8 cellular contexts compared by ENCODE assay signal in the genomic region with DNA sequence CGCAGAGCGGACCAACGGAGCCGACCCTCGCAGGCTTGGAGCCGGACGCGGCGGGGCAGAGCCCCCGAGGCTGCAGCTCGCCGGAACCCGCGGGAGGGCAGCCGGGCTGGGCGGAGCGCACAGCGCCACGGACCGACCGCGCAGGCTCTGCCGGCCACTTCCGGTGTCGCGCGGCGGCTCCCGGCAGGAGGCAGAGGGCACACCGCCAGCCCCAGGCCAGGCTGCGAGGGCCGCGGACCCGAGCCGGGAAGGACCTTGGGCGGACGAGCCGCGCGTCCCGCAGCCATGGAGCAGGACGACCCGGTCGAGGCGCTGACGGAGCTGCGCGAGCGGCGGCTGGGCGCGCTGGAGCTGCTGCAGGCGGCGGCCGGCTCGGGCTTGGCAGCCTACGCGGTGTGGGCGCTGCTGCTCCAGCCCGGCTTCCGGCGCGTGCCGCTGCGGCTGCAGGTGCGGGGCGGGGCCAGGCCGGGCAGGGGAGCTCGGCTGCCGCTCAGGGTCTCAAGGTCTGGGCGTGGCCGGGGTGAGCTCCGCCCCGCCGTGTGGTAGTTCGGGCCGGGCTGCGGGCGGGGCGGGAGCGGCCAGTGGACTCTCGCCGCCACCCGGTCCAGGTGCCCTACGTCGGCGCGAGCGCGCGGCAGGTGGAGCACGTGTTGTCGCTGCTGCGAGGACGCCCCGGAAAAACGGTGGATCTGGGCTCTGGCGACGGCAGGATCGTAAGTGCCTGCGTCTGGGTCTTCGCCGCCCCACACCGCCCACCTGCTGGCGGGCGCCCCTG. TPM values are rescaled to one million over a fixed set of nuclear protein-coding genes. Genes with fewer than 3 reads are reported as not detected.
A peak's percentile ranks its signal among the peaks of the same experiment; 100 is the strongest.
DNase-seq lines count a peak whose midpoint lies in the region; ATAC-seq lines count a peak whose summit lies in the region.

ANTKMT (plus strand) TSS at position 157 of the 775 bp plus-strand sequence; CDS start at position 286, 129 bp downstream.

- peak within 1 kb of the TSS; percentile 71 for H3K4me3 Mint-ChIP-seq in activated T-helper 2 cell treated with anti-CD3 and anti-CD28 coated beads, Interferon-gamma antibody, Interleukin-2, Interleukin-4, amounts not matched to agents 10 μg/mL and 5 μg/mL and 100 μg/mL, durations not matched to agents 14 hours and 24 hours and 36 hours (ENCODE audit: low read depth)
- H3K4me3 Mint-ChIP-seq in naive thymus-derived CD8-positive, alpha-beta T cell, result peak within 1 kb of the TSS; percentile 79 to 95 (median 87)

- DNase-seq in DMS53 (lab: John Stamatoyannopoulos, UW) (peak; percentile 93), RPMI7951 (ENCODE audit: low read depth) (peak; percentile 67), fibroblast of peridontal ligament (ENCODE audit: extremely low read depth) (peak; percentile 49)
- peak; percentile 72 for DNase-seq in activated T-helper 2 cell treated with anti-CD3 and anti-CD28 coated beads, Interferon-gamma antibody, Interleukin-2, Interleukin-4, amounts not matched to agents 10 μg/mL and 5 μg/mL and 100 μg/mL, durations not matched to agents 14 hours and 24 hours and 36 hours (ENCODE audit: low spot score)
- DNase-seq in naive thymus-derived CD8-positive, alpha-beta T cell, result peak; percentile 66 to 83 (median 78)

- peak within 1 kb of the TSS; percentile 19 for H3K27ac Mint-ChIP-seq in activated T-helper 2 cell treated with anti-CD3 and anti-CD28 coated beads, Interferon-gamma antibody, Interleukin-2, Interleukin-4, amounts not matched to agents 10 μg/mL and 5 μg/mL and 100 μg/mL, durations not matched to agents 14 hours and 24 hours and 36 hours
- H3K27ac Mint-ChIP-seq in naive thymus-derived CD8-positive, alpha-beta T cell, result peak within 1 kb of the TSS; percentile 69 to 96 (median 91)

- intact Hi-C loops in activated T-helper 2 cell treated with anti-CD3 and anti-CD28 coated beads, Interferon-gamma antibody, Interleukin-2, Interleukin-4, amounts not matched to agents 10 μg/mL and 5 μg/mL and 100 μg/mL, durations not matched to agents 14 hours and 24 hours and 36 hours (cut with micrococcal nuclease), result loop anchor here (1.0 kb wide), 1 partner anchor 20 kb away; no protein-coding TSS in a partner anchor

- peaks cover 14% of the 10 kb centered on the region; the same call in 1 of the 2 replicates for H3K4me1 ChIP-seq in HUES64 (ENCODE audit: insufficient read depth, low read length)
- H3K4me1 ChIP-seq in subcutaneous abdominal adipose tissue (ENCODE audit: control insufficient read depth in 5 of 5, insufficient read depth in 5 of 5, low read length in 5 of 5), result peaks cover 0 to 33% (median 26%) of the 10 kb centered on the region in 5 donors

- H3K9ac ChIP-seq in HUES64 (ENCODE audit: low read depth, low read length) (peak within 1 kb of the TSS; percentile 94), subcutaneous abdominal adipose tissue (ENCODE audit: low read length in 5 of 5) (peak within 1 kb of the TSS in 4 of 5 donors; percentile 54 to 87 (median 68))

- peaks cover 3% of the 10 kb centered on the region for H3K27me3 Mint-ChIP-seq in activated T-helper 2 cell treated with anti-CD3 and anti-CD28 coated beads, Interferon-gamma antibody, Interleukin-2, Interleukin-4, amounts not matched to agents 10 μg/mL and 5 μg/mL and 100 μg/mL, durations not matched to agents 14 hours and 24 hours and 36 hours (ENCODE audit: low read depth)
- H3K27me3 Mint-ChIP-seq in naive thymus-derived CD8-positive, alpha-beta T cell, result no peaks in the 10 kb centered on the region

- H3K4me3 ChIP-seq in HUES64 (ENCODE audit: low read length), result peak within 1 kb of the TSS; percentile 93
- peak within 1 kb of the TSS; percentile 50 to 85 (median 72) for H3K4me3 ChIP-seq in subcutaneous abdominal adipose tissue (ENCODE audit: low read depth in 1 of 5, low read length in 5 of 5)

- peak; percentile 63 for ATAC-seq in GM21515 (IDR thresholded peaks at IDR 0.05; ENCODE audit: unreplicated experiment)
- peak; percentile 71 for ATAC-seq in naive thymus-derived CD8-positive, alpha-beta T cell

- H3K9me3 ChIP-seq in HUES64 (ENCODE audit: insufficient read depth, low read depth, low read length) (no peaks in the 10 kb centered on the region), subcutaneous abdominal adipose tissue (ENCODE audit: control insufficient read depth in 5 of 5, low read length in 5 of 5) (no peaks in the 10 kb centered on the region)

- H3K27me3 ChIP-seq in HUES64 (ENCODE audit: insufficient read depth, low read length), result peaks cover 23% of the 10 kb centered on the region
- peaks cover 13 to 24% (median 19%) of the 10 kb centered on the region in 5 donors for H3K27me3 ChIP-seq in subcutaneous abdominal adipose tissue (ENCODE audit: control insufficient read depth in 5 of 5, insufficient read depth in 4 of 5, low read length in 5 of 5)

- no peaks in the 10 kb centered on the region for H3K36me3 Mint-ChIP-seq in activated T-helper 2 cell treated with anti-CD3 and anti-CD28 coated beads, Interferon-gamma antibody, Interleukin-2, Interleukin-4, amounts not matched to agents 10 μg/mL and 5 μg/mL and 100 μg/mL, durations not matched to agents 14 hours and 24 hours and 36 hours (ENCODE audit: low read depth)
- H3K36me3 Mint-ChIP-seq in naive thymus-derived CD8-positive, alpha-beta T cell, result no peaks in the 10 kb centered on the region

- peaks cover 10% of the 10 kb centered on the region for H3K4me1 Mint-ChIP-seq in activated T-helper 2 cell treated with anti-CD3 and anti-CD28 coated beads, Interferon-gamma antibody, Interleukin-2, Interleukin-4, amounts not matched to agents 10 μg/mL and 5 μg/mL and 100 μg/mL, durations not matched to agents 14 hours and 24 hours and 36 hours (ENCODE audit: low read depth)
- peaks cover 25 to 51% (median 38%) of the 10 kb centered on the region in 4 donors for H3K4me1 Mint-ChIP-seq in naive thymus-derived CD8-positive, alpha-beta T cell

- H3K36me3 ChIP-seq in HUES64 (ENCODE audit: insufficient read depth, low read length) (peaks cover 5% of the 10 kb centered on the region; the same call in 1 of the 2 replicates), subcutaneous abdominal adipose tissue (ENCODE audit: control insufficient read depth in 5 of 5, insufficient read depth in 5 of 5, low read length in 5 of 5) (no peaks in the 10 kb centered on the region)

- H3K9me3 Mint-ChIP-seq in activated T-helper 2 cell treated with anti-CD3 and anti-CD28 coated beads, Interferon-gamma antibody, Interleukin-2, Interleukin-4, amounts not matched to agents 10 μg/mL and 5 μg/mL and 100 μg/mL, durations not matched to agents 14 hours and 24 hours and 36 hours, result no peaks in the 10 kb centered on the region
- H3K9me3 Mint-ChIP-seq in naive thymus-derived CD8-positive, alpha-beta T cell, result no peaks in the 10 kb centered on the region

- POLR2A ChIA-PET in naive thymus-derived CD8-positive, alpha-beta T cell (lab: Charles Lee), result interaction anchor here (0.8 to 21.0 kb wide), 14 partner anchors 9 to 321 kb away, joined by 3 to 411 read pairs (median 4); partner anchors contain the start of genes CCDC78, CHTF18, CIAO3 and HAGHL

- WGBS in HUES64, result 9% methylated on average over 106 of the region's 106 CpGs

- peak within 1 kb of the TSS; percentile 94 for H3K27ac ChIP-seq in HUES64 (ENCODE audit: low read depth, low read length)
- no peak within 1 kb of the TSS for H3K27ac ChIP-seq in subcutaneous abdominal adipose tissue (ENCODE audit: low read depth, low read length)

RNA-seq across cellular contexts. Expression of gene ANTKMT, which starts in this region (rescaled TPM):
- 20.7 TPM for polyA plus RNA-seq in HUES64 (2013, experiment 1 of 2)
- 13.6 TPM for polyA plus RNA-seq in HUES64 (2013, experiment 2 of 2)
- 18.0 and 26.3 TPM in 2 replicates for total RNA-seq in RPMI7951 (2014; rRNA removed; shearing (Covaris generic))
- 52.8 and 54.4 TPM in 2 replicates for total RNA-seq in activated T-helper 2 cell treated with anti-CD3 and anti-CD28 coated beads, Interferon-gamma antibody, Interleukin-2, Interleukin-4, amounts not matched to agents 10 μg/mL and 5 μg/mL and 100 μg/mL, durations not matched to agents 14 hours and 24 hours and 36 hours
- 10 to 100 TPM; 44.3 to 48.2 TPM for total RNA-seq in naive thymus-derived CD8-positive, alpha-beta T cell
- polyA plus RNA-seq in naive thymus-derived CD8-positive, alpha-beta T cell, result 100 to 1,000 TPM in 2 of 3 donors, 10 to 100 TPM in 1; 93.5 to 128 (median 113) TPM
